19 cellular contexts compared by ENCODE assay signal in the genomic region with DNA sequence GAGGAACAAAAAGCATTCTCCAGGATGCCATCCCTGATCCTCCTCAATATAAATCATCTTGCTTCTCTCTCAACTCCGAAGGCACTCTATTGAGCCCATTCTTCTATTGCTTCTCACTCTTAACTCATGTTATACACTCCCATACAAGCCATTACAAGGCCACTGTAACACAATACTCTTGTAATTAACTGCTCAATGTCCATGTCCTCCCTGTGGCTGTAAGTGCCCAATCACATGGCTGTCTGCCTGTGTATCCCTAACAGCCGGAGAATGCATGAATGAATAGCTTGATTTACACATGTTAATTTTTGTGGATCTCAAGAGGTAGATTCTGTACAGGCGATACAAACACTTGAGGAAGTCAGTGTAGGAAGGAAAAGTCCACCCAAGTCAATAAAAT.
"Had no signal": no experiment of that assay in that cellular context is flagged by ENCODE, and none has a peak within 500 bp of the region (broad histone marks: within the 10 kb centered on the region; RNA-seq: fewer than 3 reads in every experiment).

No MANE protein-coding gene starts in this region.

- H3K27me3 Mint-ChIP-seq: central memory CD8-positive, alpha-beta T cell had no signal

- ATAC-seq: activated T-cell treated with anti-CD3 and anti-CD28 coated beads, Interleukin-2, amount 50 U/mL, for 4 hours; naive thymus-derived CD8-positive, alpha-beta T cell had no signal

- H3K9me3 Mint-ChIP-seq: activated naive CD8-positive, alpha-beta T cell treated with anti-CD3 and anti-CD28 coated beads for 36 hours; activated T-cell treated with anti-CD3 and anti-CD28 coated beads, Interleukin-2, amount 50 U/mL, for 4 hours; activated T-helper 2 cell treated with anti-CD3 and anti-CD28 coated beads, Interferon-gamma antibody, Interleukin-2, Interleukin-4, amounts not matched to agents 10 μg/mL and 5 μg/mL and 100 μg/mL, durations not matched to agents 14 hours and 24 hours and 36 hours; central memory CD8-positive, alpha-beta T cell; mesothelial cell of epicardium; naive thymus-derived CD8-positive, alpha-beta T cell had no signal

- H3K4me1 Mint-ChIP-seq: activated naive CD8-positive, alpha-beta T cell treated with anti-CD3 and anti-CD28 coated beads for 36 hours; central memory CD8-positive, alpha-beta T cell; naive thymus-derived CD8-positive, alpha-beta T cell had no signal

- H3K4me3 Mint-ChIP-seq: activated naive CD8-positive, alpha-beta T cell treated with anti-CD3 and anti-CD28 coated beads for 36 hours; activated T-cell treated with anti-CD3 and anti-CD28 coated beads, Interleukin-2, amount 50 U/mL, for 4 hours; central memory CD8-positive, alpha-beta T cell; mesothelial cell of epicardium; naive thymus-derived CD8-positive, alpha-beta T cell had no signal

- H3K27ac Mint-ChIP-seq: activated naive CD8-positive, alpha-beta T cell treated with anti-CD3 and anti-CD28 coated beads for 36 hours; activated T-helper 2 cell treated with anti-CD3 and anti-CD28 coated beads, Interferon-gamma antibody, Interleukin-2, Interleukin-4, amounts not matched to agents 10 μg/mL and 5 μg/mL and 100 μg/mL, durations not matched to agents 14 hours and 24 hours and 36 hours; mesothelial cell of epicardium; naive thymus-derived CD8-positive, alpha-beta T cell had no signal

- H3K36me3 Mint-ChIP-seq: activated naive CD8-positive, alpha-beta T cell treated with anti-CD3 and anti-CD28 coated beads for 36 hours; naive thymus-derived CD8-positive, alpha-beta T cell had no signal

- DNase-seq: activated CD8-positive, alpha-beta memory T cell treated with anti-CD3 and anti-CD28 coated beads for 24 hours; activated CD8-positive, alpha-beta memory T cell treated with anti-CD3 and anti-CD28 coated beads, Interleukin-2, amount 50 U/mL, for 4 hours; activated naive CD4-positive, alpha-beta T cell; activated naive CD8-positive, alpha-beta T cell treated with anti-CD3 and anti-CD28 coated beads for 36 hours; activated T-cell treated with anti-CD3 and anti-CD28 coated beads, Interleukin-2, amount 50 U/mL, for 4 hours; effector memory CD4-positive, alpha-beta T cell; foreskin melanocyte; kidney glomerular epithelial cell; left ventricle myocardium inferior; mammary epithelial cell; naive thymus-derived CD8-positive, alpha-beta T cell; ovary; stimulated activated CD4-positive, alpha-beta T cell treated with anti-CD3 and anti-CD28 coated beads, Interleukin-2, amount 100 ng/mL, for 48 hours; stimulated activated naive CD4-positive, alpha-beta T cell; T-helper 9 cell; upper lobe of left lung had no signal
